Comparison of ENCODE assay signal across 31 cellular contexts in genomic region chr19:44636439-44637389, GRCh38. TPM values are rescaled to one million over a fixed set of nuclear protein-coding genes. Genes with fewer than 3 reads are reported as not detected.
A peak's percentile ranks its signal among the peaks of the same experiment; 100 is the strongest.
DNase-seq lines count a peak whose midpoint lies in the region; ATAC-seq and TF ChIP-seq lines count a peak whose summit lies in the region.
"Had no signal": no experiment of that assay in that cellular context is flagged by ENCODE, and none has a peak within 500 bp of the region (broad histone marks: within the 10 kb centered on the region; RNA-seq: fewer than 3 reads in every experiment).

No MANE protein-coding gene starts in this region.

- H3K4me3 ChIP-seq in AG04450 (ENCODE audit: low read depth, low read length) (no peak overlapping the region), PC-9 (no peak overlapping the region), hepatocyte (no peak overlapping the region), neutrophil (ENCODE audit: low read depth in 1 of 2, low read length in 1 of 2) (peak overlapping the region in 1 of 2 experiments; percentile 35)
- H3K4me3 ChIP-seq: breast epithelium, GM12878, left ventricle myocardium inferior, SJSA1, smooth muscle cell, testis had no signal

- CTCF ChIA-PET in AG04450 (lab: Charles Lee): interaction anchor here (0.6 to 2.7 kb wide), 5 partner anchors 18 to 1705 kb away, joined by 3 to 7 read pairs (median 5); no protein-coding TSS in a partner anchor
- CTCF ChIA-PET in PC-9 (lab: Charles Lee): interaction anchor here (0.5 kb wide), 1 partner anchor 855 kb away, joined by 4 read pairs; no protein-coding TSS in a partner anchor

- H2AFZ ChIP-seq in PC-9 (no peak overlapping the region), hepatocyte (no peak overlapping the region)

- H3K9me2 ChIP-seq in PC-9 (ENCODE audit: insufficient read depth) (no peaks in the 10 kb centered on the region), hepatocyte (replicated peaks; ENCODE audit: insufficient read depth) (no peaks in the 10 kb centered on the region)

- H3K4me1 ChIP-seq in PC-9 (replicated peaks; ENCODE audit: insufficient read depth) (peaks cover 50% of the 10 kb centered on the region), hepatocyte (ENCODE audit: insufficient read depth) (peaks cover 61% of the 10 kb centered on the region), neutrophil (ENCODE audit: control insufficient read depth in 1 of 2, insufficient read depth in 1 of 2, low read depth in 1 of 2, low read length in 1 of 2) (peaks cover 19 to 24% of the 10 kb centered on the region in 2 experiments)
- H3K4me1 ChIP-seq: breast epithelium had no signal

- POLR2A ChIA-PET in AG04450 (lab: Yijun Ruan, JAX): no interaction called here
- POLR2A ChIA-PET in PC-9 (lab: Charles Lee; ENCODE audit: unreplicated experiment): interaction anchor here (0.5 kb wide), 1 partner anchor 947 kb away, joined by 5 read pairs; no protein-coding TSS in a partner anchor

- ATAC-seq in GM21515 (IDR thresholded peaks at IDR 0.05; ENCODE audit: unreplicated experiment): no peak
- ATAC-seq: activated naive CD4-positive, alpha-beta T cell treated with anti-CD3 and anti-CD28 coated beads, Interleukin-2, amount 50 U/mL, for 72 hours; GM12878; naive thymus-derived CD8-positive, alpha-beta T cell had no signal

- TF ChIP-seq CTCF in AG04450 (IDR thresholded peaks at IDR 0.05; ENCODE audit: low read depth, low read length): no peak
- no peak for TF ChIP-seq CTCF in PC-9 (conservative IDR thresholded peaks at IDR 0.05)
- TF ChIP-seq CTCF in hepatocyte (IDR thresholded peaks at IDR 0.05; ENCODE audit: poor library complexity): no peak
- no peak for TF ChIP-seq CTCF in neutrophil (IDR thresholded peaks at IDR 0.05)

- H3K36me3 ChIP-seq in PC-9 (ENCODE audit: low read depth): no peaks in the 10 kb centered on the region
- H3K36me3 ChIP-seq in hepatocyte (replicated peaks; ENCODE audit: insufficient read depth, low read depth): no peaks in the 10 kb centered on the region
- no peaks in the 10 kb centered on the region for H3K36me3 ChIP-seq in neutrophil
- H3K36me3 ChIP-seq: breast epithelium, left ventricle myocardium inferior, SJSA1, WERI-Rb-1 had no signal

- peak overlapping the region; percentile 39 for H3K27ac ChIP-seq in AG04450 (ENCODE audit: low read depth, low read length)
- 0 out of 2 replicates have a peak overlapping the region, but pooled peaks have one; percentile 35 for H3K27ac ChIP-seq in PC-9
- peak overlapping the region; percentile 96 for H3K27ac ChIP-seq in hepatocyte
- peak overlapping the region; percentile 84 for H3K27ac ChIP-seq in neutrophil
- H3K27ac ChIP-seq: breast epithelium, left ventricle myocardium inferior, testis, WERI-Rb-1 had no signal

- BruUV-seq in PC-9 (replicated peaks; lab: Mats Ljungman, UMichigan): no TSS peak

- 0 out of 2 replicates have a peak, but pooled peaks cover 8% of the 10 kb centered on the region for H3K79me2 ChIP-seq in PC-9 (ENCODE audit: low read depth)
- H3K79me2 ChIP-seq in hepatocyte: no peaks in the 10 kb centered on the region

- H3F3A ChIP-seq in PC-9 (ENCODE audit: insufficient read depth, low read depth): peaks cover 15% of the 10 kb centered on the region; the same call in 1 of the 2 replicates

- DNase-seq in AG04450 (ENCODE audit: low read depth, low spot score) (no peak), PC-9 (peak in 1 of 2 experiments; percentile 27), hepatocyte (ENCODE audit: low spot score) (no peak), HCEC 1CT (no peak), mesenteric fat pad (ENCODE audit: low spot score) (no peak)
- no peak for DNase-seq in stimulated activated CD4-positive, alpha-beta T cell treated with anti-CD3 and anti-CD28 coated beads, Interleukin-2, amount 100 ng/mL, for 48 hours
- DNase-seq: 8988T; activated CD4-positive, alpha-beta T cell treated with anti-CD3 and anti-CD28 coated beads for 48 hours; amygdala; CD4-positive, alpha-beta memory T cell; effector CD4-positive, alpha-beta T cell; left ventricle myocardium inferior; naive thymus-derived CD8-positive, alpha-beta T cell; NCI-H146; NCI-H2107; NCI-H345; NCI-H748 treated with DMSO at 0.1 percent for 48 hours; stimulated activated naive CD4-positive, alpha-beta T cell treated with Interleukin-2 at 50 U/mL for 16 hours; T1000; testis had no signal

- intact Hi-C loops in PC-9 (cut with micrococcal nuclease; ENCODE audit: unreplicated experiment): no loop called here

- H3K9me3 ChIP-seq in AG04450 (ENCODE audit: control insufficient read depth, insufficient read depth, low read length) (peaks cover 6% of the 10 kb centered on the region), PC-9 (ENCODE audit: insufficient read depth, low read depth) (no peaks in the 10 kb centered on the region), hepatocyte (ENCODE audit: low read depth) (no peaks in the 10 kb centered on the region), neutrophil (no peaks in the 10 kb centered on the region)
- H3K9me3 ChIP-seq: breast epithelium, SJSA1, testis had no signal

- H4K20me1 ChIP-seq in PC-9 (ENCODE audit: insufficient read depth) (no peaks in the 10 kb centered on the region), hepatocyte (ENCODE audit: insufficient read depth, poor library complexity, severe bottlenecking) (no peaks in the 10 kb centered on the region)

- WGBS in hepatocyte (ENCODE audit: low lambda C conversion rate, missing lambda C conversion rate): 84% methylated on average over 11 of the region's 11 CpGs

- H3K4me2 ChIP-seq in PC-9 (0 out of 2 replicates have a peak overlapping the region, but pooled peaks have one; percentile 5), hepatocyte (peak overlapping the region; percentile 3)
- H3K4me2 ChIP-seq: smooth muscle cell had no signal

- H3K27me3 ChIP-seq in AG04450 (ENCODE audit: control insufficient read depth, insufficient read depth, low read length) (no peaks in the 10 kb centered on the region), PC-9 (ENCODE audit: insufficient read depth, low read depth) (no peaks in the 10 kb centered on the region), hepatocyte (no peaks in the 10 kb centered on the region), neutrophil (peaks cover 5% of the 10 kb centered on the region)
- H3K27me3 ChIP-seq: breast epithelium, SJSA1, testis had no signal

RNA-seq across cellular contexts. Expression of gene PVR, which starts 7.0 kb away (rescaled TPM):
- 125 and 151 TPM in 2 replicates for polyA plus RNA-seq in AG04450 (2011; rRNA removed)
- 148 and 175 TPM in 2 replicates for polyA minus RNA-seq in AG04450 (2011; rRNA and poly(A)+ RNA removed)
- total RNA-seq in PC-9 (2021): 50.8 and 52.1 TPM in 2 replicates
- 123 and 124 TPM in 2 replicates for total RNA-seq in hepatocyte
- 76.4 and 85.6 TPM in 2 replicates for polyA plus RNA-seq in hepatocyte
- 30.3 TPM for total RNA-seq in mesenteric fat pad

RNA-seq across cellular contexts. Expression of gene IGSF23, which starts 23.4 kb away (rescaled TPM):
- polyA plus RNA-seq in AG04450 (2011; rRNA removed) (0.27 and 0.37 TPM in 2 replicates), hepatocyte (0.21 and 3.8 TPM in 2 replicates)
- not detected in 2 replicates for polyA minus RNA-seq in AG04450 (2011; rRNA and poly(A)+ RNA removed)
- total RNA-seq in PC-9 (2021) (not detected in 2 replicates), hepatocyte (2.1 TPM in 2 replicates), mesenteric fat pad (not detected)
- total RNA-seq: activated naive CD4-positive, alpha-beta T cell treated with anti-CD3 and anti-CD28 coated beads, Interleukin-2, amount 50 U/mL, for 72 hours; breast epithelium; CD4-positive, alpha-beta memory T cell; GM12878; H4; left ventricle myocardium inferior; naive thymus-derived CD8-positive, alpha-beta T cell; omental fat pad; smooth muscle cell; urinary bladder had no signal
- polyA plus RNA-seq: CD4-positive, alpha-beta memory T cell; GM12878; naive thymus-derived CD8-positive, alpha-beta T cell; smooth muscle cell; urinary bladder had no signal

RNA-seq across cellular contexts. Expression of gene CEACAM19, which starts 34.6 kb away (rescaled TPM):
- 11.3 and 13.8 TPM in 2 replicates for polyA plus RNA-seq in AG04450 (2011; rRNA removed)
- polyA minus RNA-seq in AG04450 (2011; rRNA and poly(A)+ RNA removed): 9.1 and 11.2 TPM in 2 replicates
- total RNA-seq in PC-9 (2021): 4.8 and 8.0 TPM in 2 replicates
- total RNA-seq in hepatocyte: 2.8 and 5.1 TPM in 2 replicates
- 4.9 and 5.6 TPM in 2 replicates for polyA plus RNA-seq in hepatocyte
- 3.7 TPM for total RNA-seq in mesenteric fat pad
- polyA plus RNA-seq: CD4-positive, alpha-beta memory T cell had no signal

Comparison
In these comparisons a context has a peak if more than half of its experiments do, and no peak if none do; other contexts are left out.
1. H3K27ac ChIP-seq: peak in every context shown above with its lines; median percentile 96 in hepatocyte; 84 in neutrophil; 39 in AG04450; 35 in PC-9.